Comparison of ENCODE assay signal across 1 cellular context in the genomic region with DNA sequence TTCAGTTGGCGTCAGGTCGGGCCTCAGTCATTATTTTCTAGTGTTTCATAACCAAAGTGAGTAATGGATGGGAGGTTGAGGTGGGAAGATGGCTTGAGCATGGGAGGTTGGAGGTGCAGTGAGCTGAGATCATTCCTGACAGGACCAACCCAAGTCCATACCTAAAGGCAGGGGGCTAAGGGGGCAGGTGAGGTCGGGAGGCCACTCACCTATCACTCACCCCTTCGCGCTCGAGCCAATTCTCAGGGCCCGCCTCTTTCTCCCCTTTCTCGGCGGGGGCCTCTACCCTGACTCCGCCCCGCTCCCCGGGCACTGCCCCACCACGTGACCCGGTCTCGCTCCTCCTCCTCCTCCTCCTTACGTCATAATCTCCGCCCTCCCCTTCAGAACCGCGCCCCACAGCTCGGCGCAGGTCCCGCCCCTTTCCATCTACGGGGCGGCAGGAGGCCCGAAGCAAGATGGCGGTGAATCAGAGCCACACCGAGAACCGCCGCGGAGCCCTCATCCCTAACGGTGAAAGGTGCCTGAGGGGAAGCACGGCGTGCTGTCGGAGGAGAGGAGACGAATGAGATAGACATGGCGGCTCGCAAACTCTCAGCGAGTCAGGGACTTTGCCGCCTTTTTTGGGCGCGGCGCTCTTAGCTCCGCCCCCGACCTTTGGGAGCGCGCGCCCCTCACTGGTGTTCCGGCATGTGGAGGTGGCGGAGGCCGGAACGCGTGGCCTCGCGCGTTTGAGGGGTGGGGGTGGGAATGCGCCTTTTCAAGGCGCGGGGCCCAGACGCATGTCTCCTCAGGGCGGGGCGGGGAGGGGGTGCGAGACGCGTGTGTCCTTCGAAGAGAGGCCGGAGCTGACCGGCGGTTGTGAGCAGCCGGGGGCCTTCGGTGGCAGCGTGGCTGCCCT.
TF ChIP-seq lines count a peak whose summit lies in the region.

A gene with protein sequence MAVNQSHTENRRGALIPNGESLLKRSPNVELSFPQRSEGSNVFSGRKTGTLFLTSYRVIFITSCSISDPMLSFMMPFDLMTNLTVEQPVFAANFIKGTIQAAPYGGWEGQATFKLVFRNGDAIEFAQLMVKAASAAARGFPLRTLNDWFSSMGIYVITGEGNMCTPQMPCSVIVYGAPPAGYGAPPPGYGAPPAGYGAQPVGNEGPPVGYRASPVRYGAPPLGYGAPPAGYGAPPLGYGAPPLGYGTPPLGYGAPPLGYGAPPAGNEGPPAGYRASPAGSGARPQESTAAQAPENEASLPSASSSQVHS (plus strand): TSS at position 428 of the 901 bp plus-strand sequence. CDS start 31 bp downstream, at position 459.

TF ChIP-seq in SK-N-SH treated with all-trans-retinoic acid at 6 μM for 48 hours, 23 proteins besides CTCF, POLR2A, EP300 and RAD21 (continued from another document):
- TF ChIP-seq, protein P1, sequence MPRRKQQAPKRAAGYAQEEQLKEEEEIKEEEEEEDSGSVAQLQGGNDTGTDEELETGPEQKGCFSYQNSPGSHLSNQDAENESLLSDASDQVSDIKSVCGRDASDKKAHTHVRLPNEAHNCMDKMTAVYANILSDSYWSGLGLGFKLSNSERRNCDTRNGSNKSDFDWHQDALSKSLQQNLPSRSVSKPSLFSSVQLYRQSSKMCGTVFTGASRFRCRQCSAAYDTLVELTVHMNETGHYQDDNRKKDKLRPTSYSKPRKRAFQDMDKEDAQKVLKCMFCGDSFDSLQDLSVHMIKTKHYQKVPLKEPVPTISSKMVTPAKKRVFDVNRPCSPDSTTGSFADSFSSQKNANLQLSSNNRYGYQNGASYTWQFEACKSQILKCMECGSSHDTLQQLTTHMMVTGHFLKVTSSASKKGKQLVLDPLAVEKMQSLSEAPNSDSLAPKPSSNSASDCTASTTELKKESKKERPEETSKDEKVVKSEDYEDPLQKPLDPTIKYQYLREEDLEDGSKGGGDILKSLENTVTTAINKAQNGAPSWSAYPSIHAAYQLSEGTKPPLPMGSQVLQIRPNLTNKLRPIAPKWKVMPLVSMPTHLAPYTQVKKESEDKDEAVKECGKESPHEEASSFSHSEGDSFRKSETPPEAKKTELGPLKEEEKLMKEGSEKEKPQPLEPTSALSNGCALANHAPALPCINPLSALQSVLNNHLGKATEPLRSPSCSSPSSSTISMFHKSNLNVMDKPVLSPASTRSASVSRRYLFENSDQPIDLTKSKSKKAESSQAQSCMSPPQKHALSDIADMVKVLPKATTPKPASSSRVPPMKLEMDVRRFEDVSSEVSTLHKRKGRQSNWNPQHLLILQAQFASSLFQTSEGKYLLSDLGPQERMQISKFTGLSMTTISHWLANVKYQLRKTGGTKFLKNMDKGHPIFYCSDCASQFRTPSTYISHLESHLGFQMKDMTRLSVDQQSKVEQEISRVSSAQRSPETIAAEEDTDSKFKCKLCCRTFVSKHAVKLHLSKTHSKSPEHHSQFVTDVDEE (CRISPR knock-in tag; IDR thresholded peaks at IDR 0.05), result no peak
- TF ChIP-seq SNAI2 (CRISPR knock-in tag; IDR thresholded peaks at IDR 0.05), result no peak
- no peak for TF ChIP-seq ESRRG (CRISPR knock-in tag; IDR thresholded peaks at IDR 0.05)
- TF ChIP-seq ARNTL (CRISPR knock-in tag; IDR thresholded peaks at IDR 0.05; ENCODE audit: borderline replicate concordance, low read depth), result no peak
- TF ChIP-seq, protein P2, sequence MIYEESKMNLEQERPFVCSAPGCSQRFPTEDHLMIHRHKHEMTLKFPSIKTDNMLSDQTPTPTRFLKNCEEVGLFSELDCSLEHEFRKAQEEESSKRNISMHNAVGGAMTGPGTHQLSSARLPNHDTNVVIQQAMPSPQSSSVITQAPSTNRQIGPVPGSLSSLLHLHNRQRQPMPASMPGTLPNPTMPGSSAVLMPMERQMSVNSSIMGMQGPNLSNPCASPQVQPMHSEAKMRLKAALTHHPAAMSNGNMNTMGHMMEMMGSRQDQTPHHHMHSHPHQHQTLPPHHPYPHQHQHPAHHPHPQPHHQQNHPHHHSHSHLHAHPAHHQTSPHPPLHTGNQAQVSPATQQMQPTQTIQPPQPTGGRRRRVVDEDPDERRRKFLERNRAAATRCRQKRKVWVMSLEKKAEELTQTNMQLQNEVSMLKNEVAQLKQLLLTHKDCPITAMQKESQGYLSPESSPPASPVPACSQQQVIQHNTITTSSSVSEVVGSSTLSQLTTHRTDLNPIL (CRISPR knock-in tag; IDR thresholded peaks at IDR 0.05; ENCODE audit: low read depth), result no peak
- TF ChIP-seq GLIS3 (CRISPR knock-in tag; IDR thresholded peaks at IDR 0.05), result no peak
